24 cellular contexts compared by ENCODE assay signal in the genomic region with DNA sequence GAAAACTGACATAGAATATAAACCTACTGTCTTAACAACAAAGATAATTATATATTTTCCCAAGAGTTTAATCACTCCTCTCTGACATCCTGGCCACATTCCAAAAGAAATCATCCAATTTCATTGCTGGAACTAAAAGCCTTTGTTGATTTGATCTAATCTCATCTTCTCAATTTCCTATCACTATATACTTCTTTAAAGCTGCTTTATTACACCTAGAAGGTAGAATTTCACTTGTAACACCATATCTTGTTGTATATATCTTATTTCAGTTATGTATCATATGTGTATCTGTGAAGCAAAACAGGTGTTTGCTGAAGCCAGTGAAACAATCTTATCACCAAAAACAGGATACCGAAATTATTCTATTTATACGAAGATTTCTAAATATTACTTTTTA.
"Had no signal": no experiment of that assay in that cellular context is flagged by ENCODE, and none has a peak within 500 bp of the region (broad histone marks: within the 10 kb centered on the region; RNA-seq: fewer than 3 reads in every experiment).

No MANE protein-coding gene starts in this region.

- FAIRE-seq: astrocyte had no signal

- H3K27ac ChIP-seq: esophagus muscularis mucosa, gastrocnemius medialis, left lung, sigmoid colon, thoracic aorta, vagina had no signal

- H3K36me3 ChIP-seq: esophagus muscularis mucosa, gastrocnemius medialis, left lung, sigmoid colon, thoracic aorta, vagina had no signal

- H3K9me3 ChIP-seq: esophagus muscularis mucosa, gastrocnemius medialis, left lung, sigmoid colon, thoracic aorta, vagina had no signal

- H3K36me3 Mint-ChIP-seq: activated naive CD8-positive, alpha-beta T cell treated with anti-CD3 and anti-CD28 coated beads for 36 hours; naive B cell; stimulated activated naive B cell treated with anti-CD40 and anti-IgM and Interleukin-4, amounts not matched to agents 10 μg/mL and 1 μg/mL and 100 μg/mL, for 72 hours; type B pancreatic cell had no signal

- H3K4me3 ChIP-seq: esophagus muscularis mucosa, gastrocnemius medialis, left lung, lung, sigmoid colon, smooth muscle cell, thoracic aorta, vagina had no signal

- H3K4me1 Mint-ChIP-seq: activated naive CD8-positive, alpha-beta T cell treated with anti-CD3 and anti-CD28 coated beads for 36 hours; naive B cell; neural crest cell; stimulated activated naive B cell treated with anti-CD40 and anti-IgM and Interleukin-4, amounts not matched to agents 10 μg/mL and 1 μg/mL and 100 μg/mL, for 72 hours had no signal

- H3K27ac Mint-ChIP-seq: activated naive CD8-positive, alpha-beta T cell treated with anti-CD3 and anti-CD28 coated beads for 36 hours; effector memory CD8-positive, alpha-beta T cell; naive B cell; stimulated activated naive B cell treated with anti-CD40 and anti-IgM and Interleukin-4, amounts not matched to agents 10 μg/mL and 1 μg/mL and 100 μg/mL, for 72 hours; type B pancreatic cell had no signal

- H3K27me3 Mint-ChIP-seq: activated naive CD8-positive, alpha-beta T cell treated with anti-CD3 and anti-CD28 coated beads for 36 hours; effector memory CD8-positive, alpha-beta T cell; naive B cell; stimulated activated naive B cell treated with anti-CD40 and anti-IgM and Interleukin-4, amounts not matched to agents 10 μg/mL and 1 μg/mL and 100 μg/mL, for 72 hours; type B pancreatic cell had no signal

- H3K4me1 ChIP-seq: esophagus muscularis mucosa, gastrocnemius medialis, left lung, sigmoid colon, vagina had no signal

- H3K27me3 ChIP-seq: esophagus muscularis mucosa, gastrocnemius medialis, left lung, sigmoid colon, vagina had no signal

- ATAC-seq: activated T-cell treated with anti-CD3 and anti-CD28 coated beads, Interleukin-2, amount 50 U/mL, for 4 hours; effector memory CD8-positive, alpha-beta T cell; gastrocnemius medialis; left lung; stimulated activated naive B cell treated with anti-CD40 and anti-IgM and Interleukin-4, amounts not matched to agents 10 μg/mL and 1 μg/mL and 100 μg/mL, for 72 hours had no signal

- H3K4me3 Mint-ChIP-seq: activated naive CD8-positive, alpha-beta T cell treated with anti-CD3 and anti-CD28 coated beads for 36 hours; activated T-cell treated with anti-CD3 and anti-CD28 coated beads, Interleukin-2, amount 50 U/mL, for 4 hours; effector memory CD8-positive, alpha-beta T cell; naive B cell; neural crest cell; stimulated activated naive B cell treated with anti-CD40 and anti-IgM and Interleukin-4, amounts not matched to agents 10 μg/mL and 1 μg/mL and 100 μg/mL, for 72 hours; type B pancreatic cell had no signal

- H3K9me3 Mint-ChIP-seq: activated naive CD8-positive, alpha-beta T cell treated with anti-CD3 and anti-CD28 coated beads for 36 hours; activated T-cell treated with anti-CD3 and anti-CD28 coated beads, Interleukin-2, amount 50 U/mL, for 4 hours; naive B cell; neural crest cell; stimulated activated naive B cell treated with anti-CD40 and anti-IgM and Interleukin-4, amounts not matched to agents 10 μg/mL and 1 μg/mL and 100 μg/mL, for 72 hours; type B pancreatic cell had no signal

- DNase-seq: activated CD8-positive, alpha-beta memory T cell treated with anti-CD3 and anti-CD28 coated beads for 24 hours; activated CD8-positive, alpha-beta memory T cell treated with anti-CD3 and anti-CD28 coated beads, Interleukin-2, amount 50 U/mL, for 4 hours; activated naive CD4-positive, alpha-beta T cell treated with Interleukin-2 at 50 U/mL for 16 hours; activated naive CD8-positive, alpha-beta T cell treated with anti-CD3 and anti-CD28 coated beads for 36 hours; activated T-cell treated with anti-CD3 and anti-CD28 coated beads, Interleukin-2, amount 50 U/mL, for 4 hours; central memory CD4-positive, alpha-beta T cell; effector memory CD8-positive, alpha-beta T cell; gastrocnemius medialis; hippocampal formation; kidney glomerular epithelial cell; left lung; naive B cell; retina; sigmoid colon; stimulated activated CD4-positive, alpha-beta T cell treated with anti-CD3 and anti-CD28 coated beads, Interleukin-15, amount 100 ng/mL, for 24 hours; stimulated activated naive B cell treated with anti-CD40 and anti-IgM and Interleukin-4, amounts not matched to agents 10 μg/mL and 1 μg/mL and 100 μg/mL, for 72 hours had no signal
